Comparison of ENCODE assay signal across 9 cellular contexts in genomic region chr1:156102634-156103511, GRCh38. TPM values are rescaled to one million over a fixed set of nuclear protein-coding genes. Genes with fewer than 3 reads are reported as not detected.
DNase-seq lines count a peak whose midpoint lies in the region; FAIRE-seq and TF ChIP-seq lines count a peak whose summit lies in the region.
"Had no signal": no experiment of that assay in that cellular context is flagged by ENCODE, and none has a peak within 500 bp of the region (broad histone marks: within the 10 kb centered on the region; RNA-seq: fewer than 3 reads in every experiment).

No MANE protein-coding gene starts in this region.

- WGBS in GM23248 (ENCODE audit: low coverage in 1 of 2, low lambda C conversion rate in 2 of 2, missing lambda C conversion rate in 2 of 2), 2 experiments = 8 to 10% methylated on average over 16 of the region's 16 CpGs
- WGBS in sigmoid colon, 2 donors = 72 to 76% methylated on average over 16 of the region's 16 CpGs

- peak overlapping the region; percentile 56 for H2AFZ ChIP-seq in GM23248

- peaks cover 15% of the 10 kb centered on the region for H3K79me2 ChIP-seq in GM23248 (ENCODE audit: insufficient read depth)

- intact Hi-C loops in sigmoid colon (cut with DNase I) = no loop called here
- intact Hi-C loops in dorsolateral prefrontal cortex (cut with DNase I) = no loop called here

- peaks cover 9% of the 10 kb centered on the region for H3F3A ChIP-seq in GM23248 (ENCODE audit: insufficient read depth)

- H3K4me1 ChIP-seq in GM23248 (ENCODE audit: insufficient read depth) = peaks cover 49% of the 10 kb centered on the region
- H3K4me1 ChIP-seq in SJSA1 (replicated peaks) = peaks cover 68% of the 10 kb centered on the region
- peaks cover 0 to 74% (median 57%) of the 10 kb centered on the region in 4 donors for H3K4me1 ChIP-seq in sigmoid colon

- H3K9me2 ChIP-seq in GM23248 (ENCODE audit: insufficient read depth) = no peaks in the 10 kb centered on the region

- H3K9me3 ChIP-seq in GM23248 (ENCODE audit: low read depth) = no peaks in the 10 kb centered on the region
- H3K9me3 ChIP-seq in SJSA1 (replicated peaks) = no peaks in the 10 kb centered on the region
- H3K9me3 ChIP-seq in sigmoid colon = no peaks in the 10 kb centered on the region

- peak overlapping the region; percentile 45 for H3K4me3 ChIP-seq in GM23248
- no peak overlapping the region for H3K4me3 ChIP-seq in SJSA1
- no peak overlapping the region for H3K4me3 ChIP-seq in fibroblast of mammary gland (ENCODE audit: control insufficient read depth, low read depth, low read length)
- peak overlapping the region in 1 of 4 donors; percentile 23 for H3K4me3 ChIP-seq in sigmoid colon
- H3K4me3 ChIP-seq in dorsolateral prefrontal cortex = no peak overlapping the region

- peak overlapping the region; percentile 77 for H3K4me2 ChIP-seq in GM23248 (ENCODE audit: unreplicated experiment)

- H3K27ac ChIP-seq in GM23248 (peak overlapping the region; percentile 99), SJSA1 (peak overlapping the region; percentile 97), sigmoid colon (peak overlapping the region; percentile 93 to 97 (median 96)), dorsolateral prefrontal cortex (peak overlapping the region in 14 of 59 donors; percentile 10 to 94 (median 85))

- TF ChIP-seq CTCF in fibroblast of mammary gland (conservative IDR thresholded peaks at IDR 0.05; ENCODE audit: control insufficient read depth, insufficient read depth, low read depth, low read length) = no peak
- TF ChIP-seq CTCF in sigmoid colon (IDR thresholded peaks at IDR 0.05) = no peak
- no peak for TF ChIP-seq CTCF in dorsolateral prefrontal cortex (IDR thresholded peaks at IDR 0.05 in 54 of 56, conservative IDR thresholded peaks at IDR 0.05 in 2 of 56; ENCODE audit: low read depth in 1 of 56, partially characterized antibody in 56 of 56)
- TF ChIP-seq CTCF in D721Med (IDR thresholded peaks at IDR 0.05; ENCODE audit: insufficient read depth, missing control alignments) = no peak

- in situ Hi-C loops in GM23248 (cut with MboI) = no loop called here

- no peaks in the 10 kb centered on the region for H4K20me1 ChIP-seq in GM23248 (ENCODE audit: insufficient read depth)

- H3K27me3 ChIP-seq in GM23248 (replicated peaks; ENCODE audit: insufficient read depth) (no peaks in the 10 kb centered on the region), SJSA1 (replicated peaks) (no peaks in the 10 kb centered on the region), sigmoid colon (no peaks in the 10 kb centered on the region), dorsolateral prefrontal cortex (no peaks in the 10 kb centered on the region)

- peak overlapping the region; percentile 97 for H3K9ac ChIP-seq in GM23248

- no peak for TF ChIP-seq EP300 in sigmoid colon (IDR thresholded peaks at IDR 0.05)

- TF ChIP-seq POLR2A in sigmoid colon (IDR thresholded peaks at IDR 0.05) = no peak

- FAIRE-seq in D721Med (lab: Jason Lieb, UNC) = no peak
- FAIRE-seq in GM19239 (lab: Jason Lieb, UNC) = no peak

- H3K36me3 ChIP-seq in GM23248 (ENCODE audit: low read depth) (no peaks in the 10 kb centered on the region), SJSA1 (no peaks in the 10 kb centered on the region), sigmoid colon (no peaks in the 10 kb centered on the region)

- DNase-seq in GM23248 (peak; percentile 81), SJSA1 (ENCODE audit: low read depth in 1 of 2, low spot score in 2 of 2) (peak in 1 of 2 experiments; percentile 51), fibroblast of mammary gland (ENCODE audit: low read depth) (peak; percentile 82), sigmoid colon (peak; percentile 72), dorsolateral prefrontal cortex (no peak), D721Med (ENCODE audit: insufficient read length, low spot score) (no peak), GM19239 (ENCODE audit: insufficient read length, low spot score) (no peak), AML-193 (lab: John Stamatoyannopoulos, UW) (no peak)
- DNase-seq: NCI-H510A had no signal

RNA-seq across cellular contexts. Expression of gene LMNA, which starts 11.6 kb away (rescaled TPM):
- total RNA-seq in GM23248 (2014; rRNA removed; shearing (Covaris generic)) = 1,219 and 1,322 TPM in 2 replicates
- polyA plus RNA-seq in GM23248 (2016; fragmentation: Nextera tagmentation; extraction: Ambion mirVana) = 1,230 and 1,270 TPM in 2 replicates
- 944 and 992 TPM in 2 replicates for total RNA-seq in SJSA1 (2014; rRNA removed; shearing (Covaris generic))
- total RNA-seq in sigmoid colon = 100 to 1,000 TPM; 129 to 241 (median 196) TPM
- polyA plus RNA-seq in sigmoid colon = 100 to 1,000 TPM; 108 to 229 (median 142) TPM
- 100 to 1,000 TPM in 10 of 120 experiments, 10 to 100 TPM in 110; 32.8 to 189 (median 59.9) TPM for total RNA-seq in dorsolateral prefrontal cortex

RNA-seq across cellular contexts. Expression of gene MEX3A, which starts 20.6 kb away (rescaled TPM):
- total RNA-seq in GM23248 (2014; rRNA removed; shearing (Covaris generic)) = 0.13 and 0.22 TPM in 2 replicates
- 0.05 TPM in 2 replicates for polyA plus RNA-seq in GM23248 (2016; fragmentation: Nextera tagmentation; extraction: Ambion mirVana)
- total RNA-seq in SJSA1 (2014; rRNA removed; shearing (Covaris generic)) = 0.13 and 1.1 TPM in 2 replicates
- under 1 TPM; 0.27 to 0.36 (median 0.30) TPM for total RNA-seq in sigmoid colon
- polyA plus RNA-seq in sigmoid colon = 1 to 10 TPM in 1 of 3 donors, under 1 TPM in 2; 0.23 to 1.5 (median 0.60) TPM
- 1 to 10 TPM in 84 of 120 experiments, under 1 TPM in 36; 0.44 to 4.6 (median 1.3) TPM for total RNA-seq in dorsolateral prefrontal cortex

RNA-seq across cellular contexts. Expression of gene RAB25, which starts 41.9 kb away (rescaled TPM):
- total RNA-seq in GM23248 (2014; rRNA removed; shearing (Covaris generic)) = not detected in 2 replicates
- polyA plus RNA-seq in GM23248 (2016; fragmentation: Nextera tagmentation; extraction: Ambion mirVana) = not detected in 2 replicates
- not detected in 2 replicates for total RNA-seq in SJSA1 (2014; rRNA removed; shearing (Covaris generic))
- total RNA-seq in sigmoid colon = not detected
- 100 to 1,000 TPM; 187 to 237 (median 201) TPM for polyA plus RNA-seq in sigmoid colon
- total RNA-seq in dorsolateral prefrontal cortex = 1 to 10 TPM in 44 of 120 experiments, under 1 TPM in 36, not detected in 40; 0.44 to 3.3 (median 1.0) TPM

RNA-seq across cellular contexts. Expression of gene LAMTOR2, which starts 48.3 kb away (rescaled TPM):
- total RNA-seq in GM23248 (2014; rRNA removed; shearing (Covaris generic)) = 41.3 and 52.7 TPM in 2 replicates
- polyA plus RNA-seq in GM23248 (2016; fragmentation: Nextera tagmentation; extraction: Ambion mirVana) (140 and 143 TPM in 2 replicates), sigmoid colon (100 to 1,000 TPM; 142 to 245 (median 199) TPM)
- 49.0 and 55.8 TPM in 2 replicates for total RNA-seq in SJSA1 (2014; rRNA removed; shearing (Covaris generic))
- total RNA-seq in sigmoid colon (10 to 100 TPM; 55.4 to 86.4 (median 71.3) TPM), dorsolateral prefrontal cortex (10 to 100 TPM; 26.8 to 59.6 (median 43.5) TPM)

RNA-seq across cellular contexts. Expression of gene UBQLN4, which starts 49.3 kb away (rescaled TPM):
- 18.4 and 19.0 TPM in 2 replicates for total RNA-seq in GM23248 (2014; rRNA removed; shearing (Covaris generic))
- 9.9 and 10.6 TPM in 2 replicates for polyA plus RNA-seq in GM23248 (2016; fragmentation: Nextera tagmentation; extraction: Ambion mirVana)
- 11.4 and 18.2 TPM in 2 replicates for total RNA-seq in SJSA1 (2014; rRNA removed; shearing (Covaris generic))
- 10 to 100 TPM; 13.9 to 23.6 (median 19.8) TPM for total RNA-seq in sigmoid colon
- 10 to 100 TPM; 11.4 to 21.5 (median 14.8) TPM for polyA plus RNA-seq in sigmoid colon
- total RNA-seq in dorsolateral prefrontal cortex = 10 to 100 TPM; 43.3 to 88.3 (median 64.8) TPM

Comparison
In these comparisons a context has a peak if more than half of its experiments do, and no peak if none do; other contexts are left out.
1. DNase-seq: peak in GM23248 (single experiment), fibroblast of mammary gland (single experiment) and sigmoid colon (single experiment); none in dorsolateral prefrontal cortex (0 of 10), D721Med (single experiment), GM19239 (single experiment) and AML-193 (0 of 2).